Comparison of ENCODE assay signal across 1 cellular context in the genomic region with DNA sequence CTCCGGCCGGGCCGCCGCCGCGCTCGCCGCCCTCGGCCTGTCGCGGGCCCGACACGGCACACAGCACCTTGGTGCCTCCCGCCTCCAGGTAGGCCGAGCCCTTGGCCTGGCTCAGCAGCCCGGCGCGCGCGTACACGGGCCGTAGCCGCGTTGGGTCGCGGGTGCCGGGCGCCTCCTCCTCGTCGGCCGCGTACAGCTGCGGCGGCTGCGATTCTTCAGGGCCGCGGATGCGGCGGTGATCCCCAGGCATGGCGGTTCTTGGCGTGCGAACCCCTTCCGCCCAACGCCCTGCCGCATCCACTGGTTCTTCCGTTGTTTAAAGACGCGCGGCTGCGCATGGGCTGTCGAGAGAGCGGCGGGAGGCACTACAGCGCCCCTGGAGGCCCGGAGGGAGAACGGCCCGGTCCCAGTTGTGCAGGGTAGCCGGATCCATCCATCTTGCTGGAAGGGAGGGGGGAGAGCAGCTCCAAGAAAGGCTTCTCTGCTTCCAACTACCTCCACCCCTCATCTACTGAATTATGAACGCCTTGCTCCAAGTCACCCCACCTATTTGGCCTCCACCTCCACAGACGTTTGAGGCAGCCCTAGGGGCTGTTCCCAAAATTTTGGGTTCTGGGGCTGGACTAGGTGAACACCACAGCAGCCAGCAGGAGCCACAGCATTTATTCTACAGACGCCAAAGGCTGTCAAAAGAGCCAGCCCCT.
A peak's percentile ranks its signal among the peaks of the same experiment; 100 is the strongest.
TF ChIP-seq lines count a peak whose summit lies in the region.

EXOSC6 (minus strand) TSS at position 290 of the 704 bp plus-strand sequence; CDS start at position 250, 40 bp downstream.

TF ChIP-seq in HepG2, 621 proteins besides CTCF, POLR2A, EP300 and RAD21 (continued from another document and continues in another):
- peak; percentile 44; the same call in 1 of the 2 replicates for TF ChIP-seq AHDC1 (CRISPR knock-in tag; IDR thresholded peaks at IDR 0.05; ENCODE audit: borderline replicate concordance)
- TF ChIP-seq HDAC2 (CRISPR knock-in tag; IDR thresholded peaks at IDR 0.05): peak; percentile 95
- TF ChIP-seq ZNF383 (CRISPR knock-in tag; IDR thresholded peaks at IDR 0.05; ENCODE audit: borderline replicate concordance): no peak
- peak; percentile 98 for TF ChIP-seq BATF2 (CRISPR knock-in tag; IDR thresholded peaks at IDR 0.05)
- no peak for TF ChIP-seq CREB3 (CRISPR knock-in tag; IDR thresholded peaks at IDR 0.05)
- TF ChIP-seq NR2C2 (CRISPR knock-in tag; IDR thresholded peaks at IDR 0.05; ENCODE audit: borderline replicate concordance): peak; percentile 68; the same call in 1 of the 2 replicates
- TF ChIP-seq JUND (CRISPR knock-in tag; IDR thresholded peaks at IDR 0.05): peak; percentile 66
- TF ChIP-seq, protein P1, sequence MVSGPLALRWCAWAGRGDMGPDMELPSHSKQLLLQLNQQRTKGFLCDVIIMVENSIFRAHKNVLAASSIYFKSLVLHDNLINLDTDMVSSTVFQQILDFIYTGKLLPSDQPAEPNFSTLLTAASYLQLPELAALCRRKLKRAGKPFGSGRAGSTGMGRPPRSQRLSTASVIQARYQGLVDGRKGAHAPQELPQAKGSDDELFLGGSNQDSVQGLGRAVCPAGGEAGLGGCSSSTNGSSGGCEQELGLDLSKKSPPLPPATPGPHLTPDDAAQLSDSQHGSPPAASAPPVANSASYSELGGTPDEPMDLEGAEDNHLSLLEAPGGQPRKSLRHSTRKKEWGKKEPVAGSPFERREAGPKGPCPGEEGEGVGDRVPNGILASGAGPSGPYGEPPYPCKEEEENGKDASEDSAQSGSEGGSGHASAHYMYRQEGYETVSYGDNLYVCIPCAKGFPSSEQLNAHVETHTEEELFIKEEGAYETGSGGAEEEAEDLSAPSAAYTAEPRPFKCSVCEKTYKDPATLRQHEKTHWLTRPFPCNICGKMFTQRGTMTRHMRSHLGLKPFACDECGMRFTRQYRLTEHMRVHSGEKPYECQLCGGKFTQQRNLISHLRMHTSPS (CRISPR knock-in tag; IDR thresholded peaks at IDR 0.05; ENCODE audit: low read depth): peak; percentile 39
- peak; percentile 47 for TF ChIP-seq CBX1 (IDR thresholded peaks at IDR 0.05; ENCODE audit: low read depth)
- TF ChIP-seq NFKBIZ (CRISPR knock-in tag; IDR thresholded peaks at IDR 0.05): peak; percentile 93; the same call in 1 of the 2 replicates
- TF ChIP-seq SAFB2 (CRISPR knock-in tag; IDR thresholded peaks at IDR 0.05; ENCODE audit: borderline replicate concordance, low read depth): peak; percentile 96
- no peak for TF ChIP-seq ZEB1 (IDR thresholded peaks at IDR 0.05; ENCODE audit: insufficient replicate concordance, low read depth)
- no peak for TF ChIP-seq NCOR1 (IDR thresholded peaks at IDR 0.05; ENCODE audit: borderline replicate concordance, low read length)
- TF ChIP-seq, protein P2, sequence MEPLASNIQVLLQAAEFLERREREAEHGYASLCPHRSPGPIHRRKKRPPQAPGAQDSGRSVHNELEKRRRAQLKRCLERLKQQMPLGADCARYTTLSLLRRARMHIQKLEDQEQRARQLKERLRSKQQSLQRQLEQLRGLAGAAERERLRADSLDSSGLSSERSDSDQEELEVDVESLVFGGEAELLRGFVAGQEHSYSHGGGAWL (CRISPR knock-in tag; IDR thresholded peaks at IDR 0.05): peak; percentile 95
- TF ChIP-seq ATF5 (CRISPR knock-in tag; IDR thresholded peaks at IDR 0.05; ENCODE audit: low read depth): peak; percentile 88; the same call in 1 of the 2 replicates
- TF ChIP-seq, protein P3, sequence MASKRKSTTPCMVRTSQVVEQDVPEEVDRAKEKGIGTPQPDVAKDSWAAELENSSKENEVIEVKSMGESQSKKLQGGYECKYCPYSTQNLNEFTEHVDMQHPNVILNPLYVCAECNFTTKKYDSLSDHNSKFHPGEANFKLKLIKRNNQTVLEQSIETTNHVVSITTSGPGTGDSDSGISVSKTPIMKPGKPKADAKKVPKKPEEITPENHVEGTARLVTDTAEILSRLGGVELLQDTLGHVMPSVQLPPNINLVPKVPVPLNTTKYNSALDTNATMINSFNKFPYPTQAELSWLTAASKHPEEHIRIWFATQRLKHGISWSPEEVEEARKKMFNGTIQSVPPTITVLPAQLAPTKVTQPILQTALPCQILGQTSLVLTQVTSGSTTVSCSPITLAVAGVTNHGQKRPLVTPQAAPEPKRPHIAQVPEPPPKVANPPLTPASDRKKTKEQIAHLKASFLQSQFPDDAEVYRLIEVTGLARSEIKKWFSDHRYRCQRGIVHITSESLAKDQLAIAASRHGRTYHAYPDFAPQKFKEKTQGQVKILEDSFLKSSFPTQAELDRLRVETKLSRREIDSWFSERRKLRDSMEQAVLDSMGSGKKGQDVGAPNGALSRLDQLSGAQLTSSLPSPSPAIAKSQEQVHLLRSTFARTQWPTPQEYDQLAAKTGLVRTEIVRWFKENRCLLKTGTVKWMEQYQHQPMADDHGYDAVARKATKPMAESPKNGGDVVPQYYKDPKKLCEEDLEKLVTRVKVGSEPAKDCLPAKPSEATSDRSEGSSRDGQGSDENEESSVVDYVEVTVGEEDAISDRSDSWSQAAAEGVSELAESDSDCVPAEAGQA (IDR thresholded peaks at IDR 0.05; ENCODE audit: low read depth): peak; percentile 94
- TF ChIP-seq, protein P3 (CRISPR knock-in tag; IDR thresholded peaks at IDR 0.05; ENCODE audit: borderline replicate concordance): 0 out of 2 replicates have a peak, but pooled peaks have one; percentile 81
- TF ChIP-seq BORCS8-MEF2B (CRISPR knock-in tag; IDR thresholded peaks at IDR 0.05): peak; percentile 100
- TF ChIP-seq ZNF350 (CRISPR knock-in tag; IDR thresholded peaks at IDR 0.05; ENCODE audit: borderline replicate concordance, low read depth): peak; percentile 85
- 0 out of 2 replicates have a peak, but pooled peaks have one; percentile 82 for TF ChIP-seq ZNF570 (CRISPR knock-in tag; IDR thresholded peaks at IDR 0.05; ENCODE audit: borderline replicate concordance)
- TF ChIP-seq ZFP36L2 (CRISPR knock-in tag; IDR thresholded peaks at IDR 0.05): peak; percentile 89; the same call in 1 of the 2 replicates
- peak; percentile 76; the same call in 1 of the 2 replicates for TF ChIP-seq NFAT5 (CRISPR knock-in tag; IDR thresholded peaks at IDR 0.05)
- 0 out of 2 replicates have a peak, but pooled peaks have one; percentile 69 for TF ChIP-seq NFE2L1 (CRISPR knock-in tag; IDR thresholded peaks at IDR 0.05; ENCODE audit: borderline replicate concordance)
- TF ChIP-seq ZNF234 (CRISPR knock-in tag; conservative IDR thresholded peaks at IDR 0.05): 0 out of 2 replicates have a peak, but pooled peaks have one; percentile 50
- 0 out of 2 replicates have a peak, but pooled peaks have one; percentile 90 for TF ChIP-seq ZNF136 (CRISPR knock-in tag; IDR thresholded peaks at IDR 0.05; ENCODE audit: low read depth)
- peak; percentile 51; the same call in 1 of the 2 replicates for TF ChIP-seq SIX1 (CRISPR knock-in tag; IDR thresholded peaks at IDR 0.05; ENCODE audit: borderline replicate concordance)
